Comparison of ENCODE assay signal across 26 cellular contexts in genomic region chr9:87238545-87238944, GRCh38.
A peak's percentile ranks its signal among the peaks of the same experiment; 100 is the strongest.
DNase-seq lines count a peak whose midpoint lies in the region; TF ChIP-seq lines count a peak whose summit lies in the region.
"Had no signal": no experiment of that assay in that cellular context is flagged by ENCODE, and none has a peak within 500 bp of the region (broad histone marks: within the 10 kb centered on the region; RNA-seq: fewer than 3 reads in every experiment).

No MANE protein-coding gene starts in this region.

- intact Hi-C loops in dorsolateral prefrontal cortex (cut with DNase I) (loop anchor here in 1 of 2 donors (5.0 kb wide), 1 partner anchor 91 kb away; no protein-coding TSS in a partner anchor), tibial artery (cut with DNase I; ENCODE audit: low total_unique reads) (no loop called here)
- intact Hi-C loops in activated T-helper 2 cell treated with anti-CD3 and anti-CD28 coated beads, Interferon-gamma antibody, Interleukin-2, Interleukin-4, amounts not matched to agents 10 μg/mL and 5 μg/mL and 100 μg/mL, durations not matched to agents 14 hours and 24 hours and 36 hours (cut with micrococcal nuclease): no loop called here

- H3K36me3 ChIP-seq in tibial artery: no peaks in the 10 kb centered on the region
- H3K36me3 ChIP-seq: HAP-1, left lung, SJSA1, stomach had no signal

- H3K27me3 ChIP-seq in dorsolateral prefrontal cortex (no peaks in the 10 kb centered on the region), tibial artery (no peaks in the 10 kb centered on the region)
- H3K27me3 ChIP-seq: body of pancreas, hepatocyte, left lung, SJSA1 had no signal

- H3K9me3 Mint-ChIP-seq in nephron: peaks cover 3% of the 10 kb centered on the region
- no peaks in the 10 kb centered on the region for H3K9me3 Mint-ChIP-seq in activated T-cell treated with anti-CD3 and anti-CD28 coated beads, Interleukin-2, amount 50 U/mL, for 24 hours
- no peaks in the 10 kb centered on the region for H3K9me3 Mint-ChIP-seq in activated T-helper 2 cell treated with anti-CD3 and anti-CD28 coated beads, Interferon-gamma antibody, Interleukin-2, Interleukin-4, amounts not matched to agents 10 μg/mL and 5 μg/mL and 100 μg/mL, durations not matched to agents 14 hours and 24 hours and 36 hours

- no peaks in the 10 kb centered on the region for H3K27me3 Mint-ChIP-seq in nephron (ENCODE audit: low read depth)
- H3K27me3 Mint-ChIP-seq in activated T-cell treated with anti-CD3 and anti-CD28 coated beads, Interleukin-2, amount 50 U/mL, for 24 hours: peaks cover 29% of the 10 kb centered on the region
- H3K27me3 Mint-ChIP-seq in activated T-helper 2 cell treated with anti-CD3 and anti-CD28 coated beads, Interferon-gamma antibody, Interleukin-2, Interleukin-4, amounts not matched to agents 10 μg/mL and 5 μg/mL and 100 μg/mL, durations not matched to agents 14 hours and 24 hours and 36 hours (ENCODE audit: low read depth): no peaks in the 10 kb centered on the region
- H3K27me3 Mint-ChIP-seq: type B pancreatic cell had no signal

- H3K4me1 Mint-ChIP-seq in nephron: peaks cover 30% of the 10 kb centered on the region
- no peaks in the 10 kb centered on the region for H3K4me1 Mint-ChIP-seq in activated T-cell treated with anti-CD3 and anti-CD28 coated beads, Interleukin-2, amount 50 U/mL, for 24 hours (ENCODE audit: low read depth)
- no peaks in the 10 kb centered on the region for H3K4me1 Mint-ChIP-seq in activated T-helper 2 cell treated with anti-CD3 and anti-CD28 coated beads, Interferon-gamma antibody, Interleukin-2, Interleukin-4, amounts not matched to agents 10 μg/mL and 5 μg/mL and 100 μg/mL, durations not matched to agents 14 hours and 24 hours and 36 hours (ENCODE audit: low read depth)
- H3K4me1 Mint-ChIP-seq: naive thymus-derived CD8-positive, alpha-beta T cell had no signal

- DNase-seq in RPMI7951 (ENCODE audit: low read depth) (peak; percentile 8), dorsolateral prefrontal cortex (no peak), tibial artery (no peak), DMS153 (lab: John Stamatoyannopoulos, UW) (no peak)
- DNase-seq in activated T-cell treated with anti-CD3 and anti-CD28 coated beads, Interleukin-2, amount 50 U/mL, for 24 hours: no peak
- no peak for DNase-seq in activated T-helper 2 cell treated with anti-CD3 and anti-CD28 coated beads, Interferon-gamma antibody, Interleukin-2, Interleukin-4, amounts not matched to agents 10 μg/mL and 5 μg/mL and 100 μg/mL, durations not matched to agents 14 hours and 24 hours and 36 hours (ENCODE audit: low spot score)
- DNase-seq: activated CD8-positive, alpha-beta memory T cell treated with anti-CD3 and anti-CD28 coated beads for 24 hours; activated gamma-delta T cell treated with Interleukin-2 at 50 U/mL for 16 hours; activated T-cell treated with anti-CD3 and anti-CD28 coated beads, Interleukin-2, amount 50 U/mL, for 1 hour; body of pancreas; effector CD8-positive, alpha-beta T cell; left lung; naive thymus-derived CD8-positive, alpha-beta T cell; NCI-H2029 treated with DMSO at 0.1 percent for 48 hours; NCI-H226; NCI-H748 treated with DMSO at 0.1 percent for 48 hours; retina; stimulated activated CD4-positive, alpha-beta T cell treated with anti-CD3 and anti-CD28 coated beads, Interleukin-2, amount 100 ng/mL, for 24 hours; stomach; T-helper 2 cell had no signal

- TF ChIP-seq CTCF in dorsolateral prefrontal cortex (IDR thresholded peaks at IDR 0.05 in 54 of 56, conservative IDR thresholded peaks at IDR 0.05 in 2 of 56; ENCODE audit: low read depth in 1 of 56, partially characterized antibody in 56 of 56) (no peak), nephron (IDR thresholded peaks at IDR 0.05; ENCODE audit: unreplicated experiment in 3 of 3) (no peak), tibial artery (IDR thresholded peaks at IDR 0.05) (no peak)

- no peaks in the 10 kb centered on the region for H3K36me3 Mint-ChIP-seq in nephron (ENCODE audit: low read depth)
- H3K36me3 Mint-ChIP-seq in activated T-cell treated with anti-CD3 and anti-CD28 coated beads, Interleukin-2, amount 50 U/mL, for 24 hours (ENCODE audit: low read depth): no peaks in the 10 kb centered on the region
- no peaks in the 10 kb centered on the region for H3K36me3 Mint-ChIP-seq in activated T-helper 2 cell treated with anti-CD3 and anti-CD28 coated beads, Interferon-gamma antibody, Interleukin-2, Interleukin-4, amounts not matched to agents 10 μg/mL and 5 μg/mL and 100 μg/mL, durations not matched to agents 14 hours and 24 hours and 36 hours (ENCODE audit: low read depth)
- H3K36me3 Mint-ChIP-seq: naive thymus-derived CD8-positive, alpha-beta T cell; type B pancreatic cell had no signal

- H3K4me3 ChIP-seq in dorsolateral prefrontal cortex (peak overlapping the region in 45 of 59 donors; percentile 2 to 58 (median 29)), tibial artery (no peak overlapping the region)
- H3K4me3 ChIP-seq: body of pancreas, HAP-1, hepatocyte, left lung, SJSA1, stomach had no signal

- peak overlapping the region in 1 of 3 experiments; percentile 59 for H3K4me3 Mint-ChIP-seq in nephron
- no peak overlapping the region for H3K4me3 Mint-ChIP-seq in activated T-cell treated with anti-CD3 and anti-CD28 coated beads, Interleukin-2, amount 50 U/mL, for 24 hours
- no peak overlapping the region for H3K4me3 Mint-ChIP-seq in activated T-helper 2 cell treated with anti-CD3 and anti-CD28 coated beads, Interferon-gamma antibody, Interleukin-2, Interleukin-4, amounts not matched to agents 10 μg/mL and 5 μg/mL and 100 μg/mL, durations not matched to agents 14 hours and 24 hours and 36 hours (ENCODE audit: low read depth)
- H3K4me3 Mint-ChIP-seq: naive thymus-derived CD8-positive, alpha-beta T cell; type B pancreatic cell had no signal

- peaks cover 0 to 25% (median 2%) of the 10 kb centered on the region in 4 donors for H3K4me1 ChIP-seq in tibial artery
- H3K4me1 ChIP-seq: body of pancreas, HAP-1, left lung, SJSA1, stomach had no signal

- no peaks in the 10 kb centered on the region for H3K9me3 ChIP-seq in tibial artery
- H3K9me3 ChIP-seq: body of pancreas, HAP-1, left lung, SJSA1, stomach had no signal

- peak overlapping the region; percentile 41 to 84 (median 71) for H3K27ac Mint-ChIP-seq in nephron
- no peak overlapping the region for H3K27ac Mint-ChIP-seq in activated T-cell treated with anti-CD3 and anti-CD28 coated beads, Interleukin-2, amount 50 U/mL, for 24 hours
- no peak overlapping the region for H3K27ac Mint-ChIP-seq in activated T-helper 2 cell treated with anti-CD3 and anti-CD28 coated beads, Interferon-gamma antibody, Interleukin-2, Interleukin-4, amounts not matched to agents 10 μg/mL and 5 μg/mL and 100 μg/mL, durations not matched to agents 14 hours and 24 hours and 36 hours
- H3K27ac Mint-ChIP-seq: naive thymus-derived CD8-positive, alpha-beta T cell; type B pancreatic cell had no signal

- H3K27ac ChIP-seq in dorsolateral prefrontal cortex: peak overlapping the region in 8 of 59 donors; percentile 5 to 66 (median 44)
- H3K27ac ChIP-seq in tibial artery: peak overlapping the region; percentile 1 to 34
- H3K27ac ChIP-seq: body of pancreas, epithelial cell of prostate, hepatocyte, left lung, SJSA1, stomach had no signal

Comparison
In these comparisons a context has a peak if more than half of its experiments do, and no peak if none do; other contexts are left out.
1. H3K4me3 ChIP-seq: peak in dorsolateral prefrontal cortex (45 of 59); none in tibial artery (0 of 2).
2. H3K27ac Mint-ChIP-seq: peak in nephron (3 of 3); none in activated T-cell treated with anti-CD3 and anti-CD28 coated beads, Interleukin-2, amount 50 U/mL, for 24 hours (single experiment) and activated T-helper 2 cell treated with anti-CD3 and anti-CD28 coated beads, Interferon-gamma antibody, Interleukin-2, Interleukin-4, amounts not matched to agents 10 μg/mL and 5 μg/mL and 100 μg/mL, durations not matched to agents 14 hours and 24 hours and 36 hours (single experiment).